In genomic region chr1:155139895-155140629, GRCh38 we compare ENCODE assay signal across 8 cellular contexts. TPM values are rescaled to one million over a fixed set of nuclear protein-coding genes. Genes with fewer than 3 reads are reported as not detected.
DNase-seq lines count a peak whose midpoint lies in the region; ATAC-seq, FAIRE-seq and TF ChIP-seq lines count a peak whose summit lies in the region.

Gene DPM3, minus strand, starts transcription at chr1:155140531. Its CDS starts 291 bp downstream, at chr1:155140240.

- no peak for FAIRE-seq in astrocyte (lab: Jason Lieb, UNC)

- H3K27me3 ChIP-seq in astrocyte (ENCODE audit: insufficient read depth, low read length): no peaks in the 10 kb centered on the region

- no peaks in the 10 kb centered on the region for H3K27me3 Mint-ChIP-seq in astrocyte (ENCODE audit: low read depth, unreplicated experiment)

- H4K20me1 ChIP-seq in astrocyte (ENCODE audit: insufficient read depth, low read length): peaks cover 10% of the 10 kb centered on the region

- H3K27ac ChIP-seq in astrocyte (ENCODE audit: low read depth, low read length): peak within 1 kb of the TSS; percentile 72

- peak within 1 kb of the TSS; percentile 97 for H3K27ac Mint-ChIP-seq in astrocyte (ENCODE audit: unreplicated experiment)

- no peaks in the 10 kb centered on the region for H3K9me3 Mint-ChIP-seq in astrocyte (ENCODE audit: unreplicated experiment)

- H3K4me2 ChIP-seq in astrocyte (ENCODE audit: low read length): peak within 1 kb of the TSS; percentile 96

- H3K9me3 ChIP-seq in astrocyte (ENCODE audit: insufficient read depth, low read depth, low read length): no peaks in the 10 kb centered on the region

- ATAC-seq in HG02870 (IDR thresholded peaks at IDR 0.05; ENCODE audit: unreplicated experiment) (peak; percentile 62), HG03457 (IDR thresholded peaks at IDR 0.05; ENCODE audit: unreplicated experiment) (no peak)

- H3K36me3 ChIP-seq in astrocyte (ENCODE audit: insufficient read depth, low read length): peaks cover 3% of the 10 kb centered on the region

- H3K36me3 Mint-ChIP-seq in astrocyte (ENCODE audit: low read depth, unreplicated experiment): peaks cover 2% of the 10 kb centered on the region

- peaks cover 33% of the 10 kb centered on the region for H3K79me2 ChIP-seq in astrocyte (ENCODE audit: insufficient read depth, low read length)

- DNase-seq in NCI-H2029 treated with DMSO at 0.1 percent for 48 hours (lab: John Stamatoyannopoulos, UW): peak; percentile 22
- DNase-seq in T1000 (lab: John Stamatoyannopoulos, UW): peak; percentile 51
- DNase-seq in astrocyte (ENCODE audit: low read depth): peak; percentile 63
- peak; percentile 86 for DNase-seq in hepatic stellate cell (ENCODE audit: low spot score)
- peak; percentile 93 for DNase-seq in retina

- H2AFZ ChIP-seq in astrocyte (ENCODE audit: low read depth, low read length): peak within 1 kb of the TSS; percentile 91

- H3K4me3 ChIP-seq in GM12875 (ENCODE audit: low read depth, low read length): peak within 1 kb of the TSS; percentile 93
- H3K4me3 ChIP-seq in astrocyte (ENCODE audit: insufficient read depth, low read depth, low read length): peak within 1 kb of the TSS; percentile 98

- TF ChIP-seq CTCF in GM12875 (IDR thresholded peaks at IDR 0.05; ENCODE audit: borderline replicate concordance, insufficient read depth, low read depth, low read length): no peak
- TF ChIP-seq CTCF in astrocyte (IDR thresholded peaks at IDR 0.05; ENCODE audit: insufficient read depth, low read depth, low read length): no peak

- peak within 1 kb of the TSS; percentile 96 for H3K9ac ChIP-seq in astrocyte (ENCODE audit: low read length)

- H3K4me1 Mint-ChIP-seq in astrocyte (ENCODE audit: low read depth, unreplicated experiment): peaks cover 20% of the 10 kb centered on the region

- peak within 1 kb of the TSS; percentile 99 for H3K4me3 Mint-ChIP-seq in astrocyte (ENCODE audit: unreplicated experiment)

- H3K4me1 ChIP-seq in astrocyte (ENCODE audit: insufficient read depth, low read length): peaks cover 12% of the 10 kb centered on the region

RNA-seq across cellular contexts. Expression of gene DPM3, which starts in this region (rescaled TPM):
- total RNA-seq in astrocyte: 31.0 and 36.2 TPM in 2 replicates

Comparison
In these comparisons a context has a peak if more than half of its experiments do, and no peak if none do; other contexts are left out.
1. DNase-seq: peak in every context shown above with its lines; median percentile 93 in retina; 86 in hepatic stellate cell; 63 in astrocyte; 51 in T1000; 22 in NCI-H2029 treated with DMSO at 0.1 percent for 48 hours.